In the genomic region with DNA sequence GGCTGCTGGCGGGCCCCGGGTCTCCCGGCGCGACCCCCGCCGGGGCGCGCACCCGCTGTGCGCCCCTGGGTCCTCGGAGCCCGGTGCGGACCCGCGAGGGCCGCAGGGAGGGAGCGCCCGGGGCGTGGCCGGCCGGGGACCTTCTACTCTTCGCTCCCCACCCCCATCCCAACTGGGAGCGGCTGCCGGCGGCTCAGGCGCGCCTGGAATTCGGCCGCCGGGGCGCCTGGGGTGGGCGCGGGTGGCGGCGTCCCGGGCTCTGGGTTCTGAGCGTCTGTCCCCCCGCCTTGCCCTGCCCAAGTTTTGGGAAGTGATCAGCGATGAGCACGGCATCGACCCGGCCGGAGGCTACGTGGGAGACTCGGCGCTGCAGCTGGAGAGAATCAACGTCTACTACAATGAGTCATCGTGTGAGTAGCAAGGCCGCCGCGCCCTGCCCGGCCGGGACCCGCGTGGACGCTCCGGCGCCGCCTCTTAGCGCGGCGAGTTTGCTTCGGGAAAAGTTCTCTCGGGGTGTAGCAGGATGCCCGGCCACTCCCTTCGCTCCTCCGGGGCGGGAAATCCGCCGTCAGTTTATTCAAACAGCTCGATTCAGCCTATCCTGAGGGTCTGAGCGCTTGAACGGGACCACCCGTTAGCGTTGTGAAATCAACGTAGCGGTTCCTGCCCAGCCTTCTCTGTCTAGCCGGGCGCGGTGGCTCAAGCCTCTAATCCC, we compare ENCODE assay signal across 8 cellular contexts. TPM values are rescaled to one million over a fixed set of nuclear protein-coding genes. Genes with fewer than 3 reads are reported as not detected.
DNase-seq lines count a peak whose midpoint lies in the region; ATAC-seq and FAIRE-seq lines count a peak whose summit lies in the region.

No MANE protein-coding gene starts in this region.

- H3K27ac ChIP-seq in neuronal stem cell (replicated peaks; ENCODE audit: low read length): peak overlapping the region; percentile 35

- H3K27me3 ChIP-seq in MG63 (no peaks in the 10 kb centered on the region), neuronal stem cell (ENCODE audit: control insufficient read depth in 3 of 3, insufficient read depth in 3 of 3, low read depth in 1 of 3, low read length in 3 of 3) (peaks cover 3 to 30% (median 20%) of the 10 kb centered on the region in 3 experiments)

- H2AFZ ChIP-seq in neuronal stem cell (ENCODE audit: low read length): peak overlapping the region; percentile 96

- no peak overlapping the region for H3K4ac ChIP-seq in neuronal stem cell (ENCODE audit: low read length)

- H3K23ac ChIP-seq in neuronal stem cell (ENCODE audit: low read depth, low read length, poor library complexity): peak overlapping the region; percentile 96

- H2AK5ac ChIP-seq in neuronal stem cell (ENCODE audit: low read depth, low read length): peak overlapping the region; percentile 73

- H3K9ac ChIP-seq in neuronal stem cell (ENCODE audit: low read depth, low read length, poor library complexity): peak overlapping the region; percentile 91

- peaks cover 48% of the 10 kb centered on the region for H3K36me3 ChIP-seq in MG63
- H3K36me3 ChIP-seq in neuronal stem cell (replicated peaks in 1 of 2; ENCODE audit: control insufficient read depth in 2 of 2, insufficient read depth in 2 of 2, low read length in 2 of 2): peaks cover 11 to 38% of the 10 kb centered on the region in 2 donors

- H2BK15ac ChIP-seq in neuronal stem cell (ENCODE audit: low read length): peak overlapping the region; percentile 67

- H3K9me3 ChIP-seq in MG63: peaks cover 6% of the 10 kb centered on the region
- H3K9me3 ChIP-seq in neuronal stem cell (replicated peaks in 1 of 2; ENCODE audit: control insufficient read depth in 2 of 2, insufficient read depth in 1 of 2, low read depth in 1 of 2, low read length in 2 of 2): peaks cover 7 to 27% of the 10 kb centered on the region in 2 donors

- peak; percentile 64 for DNase-seq in activated CD4-positive, alpha-beta T cell treated with anti-CD3 and anti-CD28 coated beads for 36 hours
- DNase-seq in activated CD4-positive, alpha-beta T cell treated with anti-CD3 and anti-CD28 coated beads, Interleukin-2, amount 50 U/mL, for 1 hour: no peak
- DNase-seq in HCEC 1CT (peak; percentile 92), MG63 (peak; percentile 83), frontal cortex (ENCODE audit: low spot score in 2 of 2) (peak; percentile 46 to 81), neuronal stem cell (ENCODE audit: low spot score) (peak; percentile 63), NAMALWA (ENCODE audit: low spot score) (no peak)
- DNase-seq in activated CD8-positive, alpha-beta T cell treated with anti-CD3 and anti-CD28 coated beads, Interleukin-2, amount 10 ng/mL, durations not matched to agents 7 days and 5 days: peak; percentile 38

- peak; percentile 72 for ATAC-seq in activated CD4-positive, alpha-beta T cell treated with anti-CD3 and anti-CD28 coated beads for 36 hours
- peak; percentile 65 for ATAC-seq in activated CD8-positive, alpha-beta T cell treated with anti-CD3 and anti-CD28 coated beads, Interleukin-2, amount 10 ng/mL, durations not matched to agents 7 days and 5 days

- peak overlapping the region; percentile 95 for H3K18ac ChIP-seq in neuronal stem cell (ENCODE audit: low read length)

- H3K4me2 ChIP-seq in neuronal stem cell (ENCODE audit: insufficient read depth, low read length, poor library complexity, severe bottlenecking): peak overlapping the region; percentile 64

- H4K91ac ChIP-seq in neuronal stem cell (ENCODE audit: low read depth, low read length, poor library complexity): no peak overlapping the region

- H2BK120ac ChIP-seq in neuronal stem cell (ENCODE audit: low read depth, low read length): peak overlapping the region; percentile 18

- H3K79me1 ChIP-seq in neuronal stem cell (ENCODE audit: low read depth, low read length): no peaks in the 10 kb centered on the region

- H3K14ac ChIP-seq in neuronal stem cell (ENCODE audit: low read length): peak overlapping the region; percentile 56

- no CpG with 5 or more reads among the region's 81 CpGs for WGBS in neuronal stem cell (ENCODE audit: extremely low coverage in 2 of 2, insufficient read length in 2 of 2, insufficient replicate concordance in 1 of 2), 2 donors

- H2BK5ac ChIP-seq in neuronal stem cell (ENCODE audit: low read length): no peak overlapping the region

- peak overlapping the region; percentile 83 for H3K4me3 ChIP-seq in MG63
- peak overlapping the region; percentile 93 to 95 for H3K4me3 ChIP-seq in neuronal stem cell (ENCODE audit: low read length in 2 of 2)

- CTCF ChIA-PET in activated CD4-positive, alpha-beta T cell treated with anti-CD3 and anti-CD28 coated beads for 36 hours (lab: Charles Lee): no interaction called here
- CTCF ChIA-PET in activated CD8-positive, alpha-beta T cell treated with anti-CD3 and anti-CD28 coated beads, Interleukin-2, amount 10 ng/mL, durations not matched to agents 7 days and 5 days (lab: Charles Lee): no interaction called here

- H3K4me1 ChIP-seq in neuronal stem cell (ENCODE audit: control insufficient read depth in 2 of 2, insufficient read depth in 1 of 2, low read depth in 1 of 2, low read length in 2 of 2): peaks cover 6 to 13% of the 10 kb centered on the region in 2 donors

- H3K36me3 Mint-ChIP-seq in activated CD4-positive, alpha-beta T cell treated with anti-CD3 and anti-CD28 coated beads for 36 hours (ENCODE audit: low read depth): peaks cover 5% of the 10 kb centered on the region
- peaks cover 25% of the 10 kb centered on the region for H3K36me3 Mint-ChIP-seq in activated CD8-positive, alpha-beta T cell treated with anti-CD3 and anti-CD28 coated beads, Interleukin-2, amount 10 ng/mL, durations not matched to agents 7 days and 5 days (ENCODE audit: low read depth)

- peak overlapping the region; percentile 56 for H3K4me3 Mint-ChIP-seq in activated CD4-positive, alpha-beta T cell treated with anti-CD3 and anti-CD28 coated beads for 36 hours
- peak overlapping the region; percentile 67 for H3K4me3 Mint-ChIP-seq in activated CD8-positive, alpha-beta T cell treated with anti-CD3 and anti-CD28 coated beads, Interleukin-2, amount 10 ng/mL, durations not matched to agents 7 days and 5 days

- FAIRE-seq in frontal cortex (lab: Jason Lieb, UNC): no peak

- H2BK12ac ChIP-seq in neuronal stem cell (ENCODE audit: low read length): no peak overlapping the region

- H3K4me1 Mint-ChIP-seq in activated CD4-positive, alpha-beta T cell treated with anti-CD3 and anti-CD28 coated beads for 36 hours: peaks cover 10% of the 10 kb centered on the region
- H3K4me1 Mint-ChIP-seq in activated CD8-positive, alpha-beta T cell treated with anti-CD3 and anti-CD28 coated beads, Interleukin-2, amount 10 ng/mL, durations not matched to agents 7 days and 5 days (ENCODE audit: low read depth): peaks cover 13% of the 10 kb centered on the region

- peaks cover 5% of the 10 kb centered on the region for H3K9me3 Mint-ChIP-seq in activated CD4-positive, alpha-beta T cell treated with anti-CD3 and anti-CD28 coated beads for 36 hours (ENCODE audit: low read depth)
- peaks cover 19% of the 10 kb centered on the region for H3K9me3 Mint-ChIP-seq in activated CD8-positive, alpha-beta T cell treated with anti-CD3 and anti-CD28 coated beads, Interleukin-2, amount 10 ng/mL, durations not matched to agents 7 days and 5 days (ENCODE audit: insufficient read depth)

- H3K27me3 Mint-ChIP-seq in activated CD4-positive, alpha-beta T cell treated with anti-CD3 and anti-CD28 coated beads for 36 hours: peaks cover 40% of the 10 kb centered on the region
- peaks cover 43% of the 10 kb centered on the region for H3K27me3 Mint-ChIP-seq in activated CD8-positive, alpha-beta T cell treated with anti-CD3 and anti-CD28 coated beads, Interleukin-2, amount 10 ng/mL, durations not matched to agents 7 days and 5 days (ENCODE audit: low read depth)

- H4K8ac ChIP-seq in neuronal stem cell (ENCODE audit: low read depth, low read length): no peak overlapping the region

- no peak overlapping the region for H3K27ac Mint-ChIP-seq in activated CD4-positive, alpha-beta T cell treated with anti-CD3 and anti-CD28 coated beads for 36 hours
- no peak overlapping the region for H3K27ac Mint-ChIP-seq in activated CD8-positive, alpha-beta T cell treated with anti-CD3 and anti-CD28 coated beads, Interleukin-2, amount 10 ng/mL, durations not matched to agents 7 days and 5 days

- intact Hi-C loops in activated CD4-positive, alpha-beta T cell treated with anti-CD3 and anti-CD28 coated beads for 36 hours (cut with DNase I, micrococcal nuclease): loop anchor here in 1 of 2 experiments (1.0 kb wide), 1 partner anchor 69 kb away; the partner anchor contains the start of gene AFG3L2

- POLR2A ChIA-PET in activated CD4-positive, alpha-beta T cell treated with anti-CD3 and anti-CD28 coated beads for 36 hours (lab: Charles Lee): no interaction called here
- POLR2A ChIA-PET in activated CD8-positive, alpha-beta T cell treated with anti-CD3 and anti-CD28 coated beads, Interleukin-2, amount 10 ng/mL, durations not matched to agents 7 days and 5 days (lab: Charles Lee): interaction anchor here (0.7 kb wide), 1 partner anchor 1071 kb away, joined by 3 read pairs; no protein-coding TSS in a partner anchor

RNA-seq across cellular contexts. Expression of gene TUBB6, which starts 0.5 kb away (rescaled TPM):
- total RNA-seq in activated CD4-positive, alpha-beta T cell treated with anti-CD3 and anti-CD28 coated beads for 36 hours: 1 to 10 TPM; 5.4 to 7.2 TPM
- total RNA-seq in MG63 (2014; rRNA removed; shearing (Covaris generic); ENCODE audit: low replicate concordance): 220 and 503 TPM in 2 replicates
- 10 to 100 TPM in 1 of 2 experiments, 1 to 10 TPM in 1; 8.3 to 10.9 TPM for total RNA-seq in activated CD8-positive, alpha-beta T cell treated with anti-CD3 and anti-CD28 coated beads, Interleukin-2, amount 10 ng/mL, durations not matched to agents 7 days and 5 days
- total RNA-seq in frontal cortex: 33.0 TPM
- polyA plus RNA-seq in neuronal stem cell (2013, experiment 1 of 2): 91.0 TPM
- polyA plus RNA-seq in neuronal stem cell (2013, experiment 2 of 2): 86.1 TPM

RNA-seq across cellular contexts. Expression of gene CIDEA, which starts 54.4 kb away (rescaled TPM):
- not detected for total RNA-seq in activated CD4-positive, alpha-beta T cell treated with anti-CD3 and anti-CD28 coated beads for 36 hours
- not detected in 2 replicates for total RNA-seq in MG63 (2014; rRNA removed; shearing (Covaris generic); ENCODE audit: low replicate concordance)
- total RNA-seq in activated CD8-positive, alpha-beta T cell treated with anti-CD3 and anti-CD28 coated beads, Interleukin-2, amount 10 ng/mL, durations not matched to agents 7 days and 5 days: not detected
- 1.6 TPM for total RNA-seq in frontal cortex
- polyA plus RNA-seq in neuronal stem cell (2013, experiment 1 of 2): not detected
- not detected for polyA plus RNA-seq in neuronal stem cell (2013, experiment 2 of 2)

Comparison
In these comparisons a context has a peak if more than half of its experiments do, and no peak if none do; other contexts are left out.
1. DNase-seq: peak in activated CD4-positive, alpha-beta T cell treated with anti-CD3 and anti-CD28 coated beads for 36 hours (single experiment), HCEC 1CT (single experiment), MG63 (single experiment), activated CD8-positive, alpha-beta T cell treated with anti-CD3 and anti-CD28 coated beads, Interleukin-2, amount 10 ng/mL, durations not matched to agents 7 days and 5 days (single experiment), frontal cortex (2 of 2) and neuronal stem cell (single experiment); none in activated CD4-positive, alpha-beta T cell treated with anti-CD3 and anti-CD28 coated beads, Interleukin-2, amount 50 U/mL, for 1 hour (single experiment) and NAMALWA (single experiment).